8 cellular contexts compared by ENCODE assay signal in genomic region chr19:6424190-6424938, GRCh38. TPM values are rescaled to one million over a fixed set of nuclear protein-coding genes. Genes with fewer than 3 reads are reported as not detected.
DNase-seq lines count a peak whose midpoint lies in the region; ATAC-seq and TF ChIP-seq lines count a peak whose summit lies in the region.

Gene KHSRP, minus strand, starts transcription at chr19:6424811. Its CDS starts 110 bp downstream, at chr19:6424701.

- H3K4me1 Mint-ChIP-seq in activated T-helper 2 cell treated with anti-CD3 and anti-CD28 coated beads, Interferon-gamma antibody, Interleukin-2, Interleukin-4, amounts not matched to agents 10 μg/mL and 5 μg/mL and 100 μg/mL, durations not matched to agents 14 hours and 24 hours and 36 hours (ENCODE audit: low read depth), result peaks cover 21% of the 10 kb centered on the region

- H3K9me3 Mint-ChIP-seq in activated T-helper 2 cell treated with anti-CD3 and anti-CD28 coated beads, Interferon-gamma antibody, Interleukin-2, Interleukin-4, amounts not matched to agents 10 μg/mL and 5 μg/mL and 100 μg/mL, durations not matched to agents 14 hours and 24 hours and 36 hours, result peaks cover 3% of the 10 kb centered on the region

- no peaks in the 10 kb centered on the region for H3K27me3 Mint-ChIP-seq in activated T-helper 2 cell treated with anti-CD3 and anti-CD28 coated beads, Interferon-gamma antibody, Interleukin-2, Interleukin-4, amounts not matched to agents 10 μg/mL and 5 μg/mL and 100 μg/mL, durations not matched to agents 14 hours and 24 hours and 36 hours (ENCODE audit: low read depth)

- H3K4me2 ChIP-seq in KMS-11 (peak within 1 kb of the TSS; percentile 73), parathyroid adenoma (ENCODE audit: low read length) (peak within 1 kb of the TSS; percentile 62)

- H2AFZ ChIP-seq in KMS-11 (ENCODE audit: low read depth), result peak within 1 kb of the TSS; percentile 73; the same call in 1 of the 2 replicates
- peak within 1 kb of the TSS; percentile 92 for H2AFZ ChIP-seq in parathyroid adenoma

- H4K20me1 ChIP-seq in KMS-11 (ENCODE audit: insufficient read depth), result peaks cover 22% of the 10 kb centered on the region

- no peak within 1 kb of the TSS for H3K4me3 ChIP-seq in KMS-11 (IDR thresholded peaks at IDR 0.05; ENCODE audit: insufficient read depth, low read depth, low read length)
- H3K4me3 ChIP-seq in parathyroid adenoma (ENCODE audit: low read depth, low read length), result peak within 1 kb of the TSS; percentile 65

- H3K27ac ChIP-seq in KMS-11 (peak within 1 kb of the TSS; percentile 46; the same call in 1 of the 2 replicates), parathyroid adenoma (peak within 1 kb of the TSS; percentile 70)

- H3K27me3 ChIP-seq in KMS-11 (ENCODE audit: insufficient read depth, low read depth) (no peaks in the 10 kb centered on the region; the same call in 1 of the 2 replicates), parathyroid adenoma (ENCODE audit: control insufficient read depth, insufficient read depth, low read length) (no peaks in the 10 kb centered on the region)

- intact Hi-C loops in activated T-helper 2 cell treated with anti-CD3 and anti-CD28 coated beads, Interferon-gamma antibody, Interleukin-2, Interleukin-4, amounts not matched to agents 10 μg/mL and 5 μg/mL and 100 μg/mL, durations not matched to agents 14 hours and 24 hours and 36 hours (cut with micrococcal nuclease), result loop anchor here (2.0 to 10.0 kb wide), 2 partner anchors 64 to 80 kb away; partner anchors contain the start of genes CLPP and TUBB4A

- H3K9ac ChIP-seq in KMS-11 (peak within 1 kb of the TSS; percentile 61; the same call in 1 of the 2 replicates), parathyroid adenoma (peak within 1 kb of the TSS; percentile 46)

- H3K79me2 ChIP-seq in KMS-11 (ENCODE audit: insufficient read depth, low read depth), result peaks cover 47% of the 10 kb centered on the region
- H3K79me2 ChIP-seq in parathyroid adenoma, result peaks cover 22% of the 10 kb centered on the region

- H3K36me3 ChIP-seq in KMS-11 (ENCODE audit: insufficient read depth), result peaks cover 6% of the 10 kb centered on the region; the same call in 1 of the 2 replicates
- no peaks in the 10 kb centered on the region for H3K36me3 ChIP-seq in parathyroid adenoma (ENCODE audit: control insufficient read depth, insufficient read depth, low read length)

- H3K36me3 Mint-ChIP-seq in activated T-helper 2 cell treated with anti-CD3 and anti-CD28 coated beads, Interferon-gamma antibody, Interleukin-2, Interleukin-4, amounts not matched to agents 10 μg/mL and 5 μg/mL and 100 μg/mL, durations not matched to agents 14 hours and 24 hours and 36 hours (ENCODE audit: low read depth), result peaks cover 44% of the 10 kb centered on the region

- H3K9me3 ChIP-seq in parathyroid adenoma (ENCODE audit: control insufficient read depth, low read length), result no peaks in the 10 kb centered on the region

- peak within 1 kb of the TSS; percentile 96 for H3K27ac Mint-ChIP-seq in activated T-helper 2 cell treated with anti-CD3 and anti-CD28 coated beads, Interferon-gamma antibody, Interleukin-2, Interleukin-4, amounts not matched to agents 10 μg/mL and 5 μg/mL and 100 μg/mL, durations not matched to agents 14 hours and 24 hours and 36 hours

- ATAC-seq in GM18511 (IDR thresholded peaks at IDR 0.05; ENCODE audit: unreplicated experiment) (no peak), HG03108 (IDR thresholded peaks at IDR 0.05; ENCODE audit: unreplicated experiment) (no peak), HG03457 (IDR thresholded peaks at IDR 0.05; ENCODE audit: unreplicated experiment) (no peak)

- TF ChIP-seq CTCF in KMS-11 (conservative IDR thresholded peaks at IDR 0.05; ENCODE audit: low read depth, low read length) (no peak), parathyroid adenoma (IDR thresholded peaks at IDR 0.05) (no peak)

- peak; percentile 7 for DNase-seq in EH (ENCODE audit: low read depth)
- DNase-seq in activated T-helper 2 cell treated with anti-CD3 and anti-CD28 coated beads, Interferon-gamma antibody, Interleukin-2, Interleukin-4, amounts not matched to agents 10 μg/mL and 5 μg/mL and 100 μg/mL, durations not matched to agents 14 hours and 24 hours and 36 hours (ENCODE audit: low spot score), result no peak
- peak; percentile 22 for DNase-seq in glomerular visceral epithelial cell (ENCODE audit: extremely low spot score)

- H3K4me1 ChIP-seq in KMS-11 (ENCODE audit: low read depth, poor library complexity, severe bottlenecking) (peaks cover 20% of the 10 kb centered on the region), parathyroid adenoma (peaks cover 13% of the 10 kb centered on the region)

- H3K4me3 Mint-ChIP-seq in activated T-helper 2 cell treated with anti-CD3 and anti-CD28 coated beads, Interferon-gamma antibody, Interleukin-2, Interleukin-4, amounts not matched to agents 10 μg/mL and 5 μg/mL and 100 μg/mL, durations not matched to agents 14 hours and 24 hours and 36 hours (ENCODE audit: low read depth), result peak within 1 kb of the TSS; percentile 94

RNA-seq across cellular contexts. Expression of gene KHSRP, which starts in this region (rescaled TPM):
- 405 and 413 TPM in 2 replicates for total RNA-seq in activated T-helper 2 cell treated with anti-CD3 and anti-CD28 coated beads, Interferon-gamma antibody, Interleukin-2, Interleukin-4, amounts not matched to agents 10 μg/mL and 5 μg/mL and 100 μg/mL, durations not matched to agents 14 hours and 24 hours and 36 hours
